In genomic region chr12:105279460-105280056, GRCh38 we compare ENCODE assay signal across 9 cellular contexts. TPM values are rescaled to one million over a fixed set of nuclear protein-coding genes. Genes with fewer than 3 reads are reported as not detected.
A peak's percentile ranks its signal among the peaks of the same experiment; 100 is the strongest.
DNase-seq lines count a peak whose midpoint lies in the region; ATAC-seq, FAIRE-seq and TF ChIP-seq lines count a peak whose summit lies in the region.
"Had no signal": no experiment of that assay in that cellular context is flagged by ENCODE, and none has a peak within 500 bp of the region (broad histone marks: within the 10 kb centered on the region; RNA-seq: fewer than 3 reads in every experiment).

No MANE protein-coding gene starts in this region.

- DNase-seq in ACHN (peak; percentile 54), GM20000 (ENCODE audit: low spot score) (peak; percentile 35), RPMI8226 (peak; percentile 25), astrocyte (ENCODE audit: low read depth) (no peak), keratinocyte (ENCODE audit: low read depth, low spot score) (no peak), RKO (ENCODE audit: low spot score) (no peak)
- peak; percentile 19 for DNase-seq in stimulated activated CD8-positive, alpha-beta memory T cell treated with anti-CD3 and anti-CD28 coated beads, Interleukin-12 subunit alpha, Interleukin-12 subunit beta, amount 100 ng/mL, for 1 hour (ENCODE audit: low read depth)

- H3K27me3 ChIP-seq in astrocyte (ENCODE audit: insufficient read depth, low read length) (no peaks in the 10 kb centered on the region), keratinocyte (ENCODE audit: control insufficient read depth, extremely low read depth, insufficient read depth, low read length) (no peaks in the 10 kb centered on the region)

- H3K79me2 ChIP-seq in astrocyte (ENCODE audit: insufficient read depth, low read length) (no peaks in the 10 kb centered on the region), keratinocyte (ENCODE audit: control insufficient read depth, insufficient read depth, low read length) (no peaks in the 10 kb centered on the region)

- peaks cover 6% of the 10 kb centered on the region for H3K4me1 ChIP-seq in astrocyte (ENCODE audit: insufficient read depth, low read length)
- peaks cover 13% of the 10 kb centered on the region for H3K4me1 ChIP-seq in keratinocyte (ENCODE audit: control insufficient read depth, extremely low read depth, insufficient read depth, low read length)

- dilution Hi-C loops in keratinocyte (cut with MboI; ENCODE audit: extremely low pct_ligation_motif_present, low sequenced_read_pairs), result no loop called here

- H3K27ac ChIP-seq in astrocyte (ENCODE audit: low read depth, low read length), result no peak overlapping the region
- H3K27ac ChIP-seq in keratinocyte (ENCODE audit: control insufficient read depth, insufficient read depth, low read length), result no peak overlapping the region
- H3K27ac ChIP-seq: epithelial cell of prostate had no signal

- H3K4me1 Mint-ChIP-seq in astrocyte (ENCODE audit: low read depth, unreplicated experiment), result no peaks in the 10 kb centered on the region

- H3K9ac ChIP-seq in astrocyte (ENCODE audit: low read length) (no peak overlapping the region), keratinocyte (ENCODE audit: control insufficient read depth, extremely low read depth, insufficient read depth, low read length) (no peak overlapping the region)

- H3K27me3 Mint-ChIP-seq in astrocyte (ENCODE audit: low read depth, unreplicated experiment), result peaks cover 2% of the 10 kb centered on the region

- peaks cover 5% of the 10 kb centered on the region for H3K9me3 Mint-ChIP-seq in astrocyte (ENCODE audit: unreplicated experiment)

- H3K9me3 ChIP-seq in astrocyte (ENCODE audit: insufficient read depth, low read depth, low read length) (no peaks in the 10 kb centered on the region), keratinocyte (ENCODE audit: control insufficient read depth, low read depth, low read length) (no peaks in the 10 kb centered on the region)

- TF ChIP-seq CTCF in GM20000 (IDR thresholded peaks at IDR 0.05; ENCODE audit: extremely low read depth, missing control alignments) (peak; percentile 68), astrocyte (IDR thresholded peaks at IDR 0.05; ENCODE audit: insufficient read depth, low read depth, low read length) (peak; percentile 48), keratinocyte (optimal IDR thresholded peaks at IDR 0.05 in 1 of 3, IDR thresholded peaks at IDR 0.05 in 1 of 3, conservative IDR thresholded peaks at IDR 0.05 in 1 of 3; ENCODE audit: extremely low read depth in 1 of 3, insufficient read depth in 2 of 3, low read length in 3 of 3) (peak; percentile 62 to 76 (median 69))

- FAIRE-seq in astrocyte (lab: Jason Lieb, UNC), result no peak
- FAIRE-seq in keratinocyte (lab: Jason Lieb, UNC), result no peak

- H3K4me3 ChIP-seq in astrocyte (ENCODE audit: insufficient read depth, low read depth, low read length) (no peak overlapping the region), keratinocyte (ENCODE audit: control insufficient read depth in 2 of 3, extremely low read depth in 1 of 3, insufficient read depth in 2 of 3, low read depth in 1 of 3, low read length in 3 of 3) (no peak overlapping the region)

- H2AFZ ChIP-seq in astrocyte (ENCODE audit: low read depth, low read length) (no peak overlapping the region), keratinocyte (ENCODE audit: control insufficient read depth, low read length) (no peak overlapping the region)

- H4K20me1 ChIP-seq in astrocyte (ENCODE audit: insufficient read depth, low read length) (no peaks in the 10 kb centered on the region), keratinocyte (ENCODE audit: control insufficient read depth, extremely low read depth, insufficient read depth, low read length) (no peaks in the 10 kb centered on the region)

- no peak for ATAC-seq in GM18873 (IDR thresholded peaks at IDR 0.05; ENCODE audit: low FRiP score, unreplicated experiment)

- H3K36me3 Mint-ChIP-seq in astrocyte (ENCODE audit: low read depth, unreplicated experiment), result no peaks in the 10 kb centered on the region

- H3K4me2 ChIP-seq in astrocyte (ENCODE audit: low read length) (no peak overlapping the region), keratinocyte (ENCODE audit: control insufficient read depth, extremely low read depth, insufficient read depth, low read depth, low read length) (no peak overlapping the region)

- H3K27ac Mint-ChIP-seq in astrocyte (ENCODE audit: unreplicated experiment), result no peak overlapping the region

- H3K4me3 Mint-ChIP-seq in astrocyte (ENCODE audit: unreplicated experiment), result no peak overlapping the region

- H3K9me1 ChIP-seq in keratinocyte (ENCODE audit: control insufficient read depth, extremely low read depth, insufficient read depth, low read length), result no peaks in the 10 kb centered on the region

- no peaks in the 10 kb centered on the region for H3K36me3 ChIP-seq in astrocyte (ENCODE audit: insufficient read depth, low read length)
- no peaks in the 10 kb centered on the region for H3K36me3 ChIP-seq in keratinocyte (ENCODE audit: control insufficient read depth in 2 of 2, extremely low read depth in 1 of 2, insufficient read depth in 2 of 2, low read length in 2 of 2)

- in situ Hi-C loops in ACHN (cut with HindIII; ENCODE audit: low pct_ligation_motif_present, low pct_unique_long_range_greater_than_20kb, low sequenced_read_pairs), result no loop called here

RNA-seq across cellular contexts. Expression of gene APPL2, which starts 43.6 kb away (rescaled TPM):
- 16.6 and 17.7 TPM in 2 replicates for total RNA-seq in astrocyte
- polyA plus RNA-seq in keratinocyte, result 16.2 to 26.1 TPM (median 22.2 TPM) in 3 replicates
- 94.4 TPM for polyA plus RNA-seq in keratinocyte (2011; ENCODE audit: low read depth)
- polyA plus RNA-seq in keratinocyte (2011; cell fraction: cytosol; rRNA removed), result 15.9 and 18.4 TPM in 2 replicates
- polyA plus RNA-seq in keratinocyte (2011; cell fraction: nucleus; rRNA removed), result 36.4 and 43.4 TPM in 2 replicates
- 13.3 and 45.4 TPM in 2 replicates for polyA plus RNA-seq in keratinocyte (2012; ENCODE audit: low replicate concordance)
- 6.3 to 24.5 TPM (median 14.3 TPM) in 3 replicates for polyA minus RNA-seq in keratinocyte
- polyA minus RNA-seq in keratinocyte (2011; cell fraction: cytosol; rRNA and poly(A)+ RNA removed), result 14.8 TPM
- 14.1 and 23.2 TPM in 2 replicates for polyA minus RNA-seq in keratinocyte (2011; cell fraction: nucleus; rRNA and poly(A)+ RNA removed)

RNA-seq across cellular contexts. Expression of gene C12orf75, which starts 50.9 kb away (rescaled TPM):
- total RNA-seq in astrocyte, result 130 and 163 TPM in 2 replicates
- 114 to 160 TPM (median 123 TPM) in 3 replicates for polyA plus RNA-seq in keratinocyte
- 16.9 TPM for polyA plus RNA-seq in keratinocyte (2011; ENCODE audit: low read depth)
- 159 and 285 TPM in 2 replicates for polyA plus RNA-seq in keratinocyte (2011; cell fraction: cytosol; rRNA removed)
- polyA plus RNA-seq in keratinocyte (2011; cell fraction: nucleus; rRNA removed), result 40.4 and 50.7 TPM in 2 replicates
- 33.3 and 120 TPM in 2 replicates for polyA plus RNA-seq in keratinocyte (2012; ENCODE audit: low replicate concordance)
- 6.0 to 46.7 TPM (median 32.0 TPM) in 3 replicates for polyA minus RNA-seq in keratinocyte
- 82.7 TPM for polyA minus RNA-seq in keratinocyte (2011; cell fraction: cytosol; rRNA and poly(A)+ RNA removed)
- polyA minus RNA-seq in keratinocyte (2011; cell fraction: nucleus; rRNA and poly(A)+ RNA removed), result 12.0 and 18.7 TPM in 2 replicates

Comparison
In these comparisons a context has a peak if more than half of its experiments do, and no peak if none do; other contexts are left out.
1. DNase-seq: peak in ACHN (single experiment), GM20000 (single experiment), RPMI8226 (single experiment) and stimulated activated CD8-positive, alpha-beta memory T cell treated with anti-CD3 and anti-CD28 coated beads, Interleukin-12 subunit alpha, Interleukin-12 subunit beta, amount 100 ng/mL, for 1 hour (single experiment); none in astrocyte (single experiment), keratinocyte (single experiment) and RKO (single experiment).
2. Peak in every context shown above with its lines, with median percentiles within 50 percentile points of each other: CTCF ChIP-seq.